23 cellular contexts compared by ENCODE assay signal in genomic region chr1:87572891-87573290, GRCh38.
A peak's percentile ranks its signal among the peaks of the same experiment; 100 is the strongest.
DNase-seq lines count a peak whose midpoint lies in the region; FAIRE-seq and TF ChIP-seq lines count a peak whose summit lies in the region.
"Had no signal": no experiment of that assay in that cellular context is flagged by ENCODE, and none has a peak within 500 bp of the region (broad histone marks: within the 10 kb centered on the region; RNA-seq: fewer than 3 reads in every experiment).

No MANE protein-coding gene starts in this region.

- in situ Hi-C loops in brain microvascular endothelial cell (cut with HindIII; ENCODE audit: low pct_ligation_motif_present, low sequenced_read_pairs), result no loop called here

- FAIRE-seq in D721Med (lab: Jason Lieb, UNC), result peak; percentile 91
- FAIRE-seq: A204.1, GM12892, GM18507, H54 had no signal

- CTCF ChIA-PET in HEK293 (lab: Yijun Ruan, JAX), result interaction anchor here (0.6 kb wide), 1 partner anchor 604 kb away, joined by 3 read pairs; no protein-coding TSS in a partner anchor
- CTCF ChIA-PET in activated CD4-positive, alpha-beta T cell treated with anti-CD3 and anti-CD28 coated beads, Interleukin-2, amount 10 ng/mL, durations not matched to agents 7 days and 5 days (lab: Charles Lee), result no interaction called here

- no peak for DNase-seq in D721Med (ENCODE audit: insufficient read length, low spot score)
- peak; percentile 20 for DNase-seq in NCI-H69 (lab: John Stamatoyannopoulos, UW)
- DNase-seq in WERI-Rb-1, result peak; percentile 52
- no peak for DNase-seq in activated CD8-positive, alpha-beta memory T cell treated with anti-CD3 and anti-CD28 coated beads, Interleukin-2, amount 50 U/mL, for 4 hours
- DNase-seq in brain microvascular endothelial cell, result no peak
- no peak for DNase-seq in activated CD4-positive, alpha-beta T cell treated with anti-CD3 and anti-CD28 coated beads, Interleukin-2, amount 10 ng/mL, durations not matched to agents 7 days and 5 days
- no peak for DNase-seq in type B pancreatic cell (ENCODE audit: extremely low spot score, unreplicated experiment)
- DNase-seq: AML-193; Caco-2; CD4-positive, alpha-beta T cell; DMS153; DMS79; GDM1; GM23248; HCEC 1CT; HFFc6 had no signal

- H3K36me3 ChIP-seq in HEK293 (ENCODE audit: control insufficient read depth in 2 of 2, insufficient read depth in 1 of 2, low read length in 2 of 2) (no peaks in the 10 kb centered on the region), WERI-Rb-1 (no peaks in the 10 kb centered on the region), brain microvascular endothelial cell (replicated peaks) (no peaks in the 10 kb centered on the region)

- no peaks in the 10 kb centered on the region for H3K9me3 Mint-ChIP-seq in activated CD4-positive, alpha-beta T cell treated with anti-CD3 and anti-CD28 coated beads, Interleukin-2, amount 10 ng/mL, durations not matched to agents 7 days and 5 days
- no peaks in the 10 kb centered on the region for H3K9me3 Mint-ChIP-seq in type B pancreatic cell
- H3K9me3 Mint-ChIP-seq: CD4-positive, alpha-beta T cell had no signal

- no peak overlapping the region for H3K4me3 Mint-ChIP-seq in activated CD4-positive, alpha-beta T cell treated with anti-CD3 and anti-CD28 coated beads, Interleukin-2, amount 10 ng/mL, durations not matched to agents 7 days and 5 days
- no peak overlapping the region for H3K4me3 Mint-ChIP-seq in type B pancreatic cell
- H3K4me3 Mint-ChIP-seq: CD4-positive, alpha-beta T cell; HFFc6 had no signal

- no peak overlapping the region for H3K27ac ChIP-seq in HEK293 (ENCODE audit: extremely low read depth, low read depth, low read length)
- no peak overlapping the region for H3K27ac ChIP-seq in WERI-Rb-1
- no peak overlapping the region for H3K27ac ChIP-seq in brain microvascular endothelial cell
- H3K27ac ChIP-seq: C4-2B, GM23248, HL-60 had no signal

- H3K4me1 ChIP-seq in HEK293 (ENCODE audit: control insufficient read depth, insufficient read depth, low read length), result no peaks in the 10 kb centered on the region
- H3K4me1 ChIP-seq: Caco-2 had no signal

- no peaks in the 10 kb centered on the region for H3K27me3 ChIP-seq in WERI-Rb-1 (ENCODE audit: insufficient read depth, low read depth, severe bottlenecking)
- H3K27me3 ChIP-seq in brain microvascular endothelial cell (replicated peaks), result no peaks in the 10 kb centered on the region

- H3K9me3 ChIP-seq in HEK293 (ENCODE audit: control insufficient read depth, insufficient read depth, low read depth, low read length) (no peaks in the 10 kb centered on the region), WERI-Rb-1 (ENCODE audit: severe bottlenecking) (no peaks in the 10 kb centered on the region)
- H3K9me3 ChIP-seq: Caco-2 had no signal

- no peaks in the 10 kb centered on the region for H3K4me1 Mint-ChIP-seq in activated CD4-positive, alpha-beta T cell treated with anti-CD3 and anti-CD28 coated beads, Interleukin-2, amount 10 ng/mL, durations not matched to agents 7 days and 5 days
- no peaks in the 10 kb centered on the region for H3K4me1 Mint-ChIP-seq in type B pancreatic cell (ENCODE audit: unreplicated experiment)

- no peak overlapping the region for H3K27ac Mint-ChIP-seq in activated CD4-positive, alpha-beta T cell treated with anti-CD3 and anti-CD28 coated beads, Interleukin-2, amount 10 ng/mL, durations not matched to agents 7 days and 5 days
- H3K27ac Mint-ChIP-seq in type B pancreatic cell, result no peak overlapping the region
- H3K27ac Mint-ChIP-seq: CD4-positive, alpha-beta T cell; HFFc6 had no signal

- H3K27me3 Mint-ChIP-seq in activated CD4-positive, alpha-beta T cell treated with anti-CD3 and anti-CD28 coated beads, Interleukin-2, amount 10 ng/mL, durations not matched to agents 7 days and 5 days, result no peaks in the 10 kb centered on the region
- H3K27me3 Mint-ChIP-seq in type B pancreatic cell, result no peaks in the 10 kb centered on the region
- H3K27me3 Mint-ChIP-seq: CD4-positive, alpha-beta T cell had no signal

- H3K4me3 ChIP-seq in HEK293 (ENCODE audit: low read depth, low read length) (no peak overlapping the region), WERI-Rb-1 (ENCODE audit: low read depth, low read length) (no peak overlapping the region), brain microvascular endothelial cell (ENCODE audit: low read depth, low read length) (no peak overlapping the region)
- H3K4me3 ChIP-seq: GM23248 had no signal

- POLR2A ChIA-PET in HEK293 (lab: Yijun Ruan, JAX), result no interaction called here
- POLR2A ChIA-PET in activated CD4-positive, alpha-beta T cell treated with anti-CD3 and anti-CD28 coated beads, Interleukin-2, amount 10 ng/mL, durations not matched to agents 7 days and 5 days (lab: Charles Lee), result no interaction called here

- H3K36me3 Mint-ChIP-seq in activated CD4-positive, alpha-beta T cell treated with anti-CD3 and anti-CD28 coated beads, Interleukin-2, amount 10 ng/mL, durations not matched to agents 7 days and 5 days (ENCODE audit: low read depth), result no peaks in the 10 kb centered on the region
- no peaks in the 10 kb centered on the region for H3K36me3 Mint-ChIP-seq in type B pancreatic cell

- TF ChIP-seq CTCF in D721Med (IDR thresholded peaks at IDR 0.05; ENCODE audit: insufficient read depth, missing control alignments) (no peak), HEK293 (tag by site-specific recombination; IDR thresholded peaks at IDR 0.05) (no peak), WERI-Rb-1 (IDR thresholded peaks at IDR 0.05; ENCODE audit: low read depth, low read length) (no peak), brain microvascular endothelial cell (IDR thresholded peaks at IDR 0.05; ENCODE audit: low read depth, low read length, missing control alignments) (no peak), type B pancreatic cell (conservative IDR thresholded peaks at IDR 0.05) (no peak)

TF ChIP-seq in HEK293, 187 proteins besides CTCF, POLR2A, EP300 and RAD21:
- no peak for TF ChIP-seq ZNF248 (tag by site-specific recombination; IDR thresholded peaks at IDR 0.05)
- TF ChIP-seq MZF1 (tag by site-specific recombination; IDR thresholded peaks at IDR 0.05; ENCODE audit: borderline replicate concordance), result 0 out of 2 replicates have a peak, but pooled peaks have one; percentile 28
- no peak for TF ChIP-seq ZXDB (tag by site-specific recombination; IDR thresholded peaks at IDR 0.05)
- no peak for TF ChIP-seq ZNF426 (tag by site-specific recombination; IDR thresholded peaks at IDR 0.05)

Comparison
In these comparisons a context has a peak if more than half of its experiments do, and no peak if none do; other contexts are left out.
1. DNase-seq: peak in NCI-H69 (single experiment) and WERI-Rb-1 (single experiment); none in D721Med (single experiment), activated CD8-positive, alpha-beta memory T cell treated with anti-CD3 and anti-CD28 coated beads, Interleukin-2, amount 50 U/mL, for 4 hours (single experiment), brain microvascular endothelial cell (single experiment), activated CD4-positive, alpha-beta T cell treated with anti-CD3 and anti-CD28 coated beads, Interleukin-2, amount 10 ng/mL, durations not matched to agents 7 days and 5 days (single experiment) and type B pancreatic cell (single experiment).